Comparison of ENCODE assay signal across 18 cellular contexts in the genomic region with DNA sequence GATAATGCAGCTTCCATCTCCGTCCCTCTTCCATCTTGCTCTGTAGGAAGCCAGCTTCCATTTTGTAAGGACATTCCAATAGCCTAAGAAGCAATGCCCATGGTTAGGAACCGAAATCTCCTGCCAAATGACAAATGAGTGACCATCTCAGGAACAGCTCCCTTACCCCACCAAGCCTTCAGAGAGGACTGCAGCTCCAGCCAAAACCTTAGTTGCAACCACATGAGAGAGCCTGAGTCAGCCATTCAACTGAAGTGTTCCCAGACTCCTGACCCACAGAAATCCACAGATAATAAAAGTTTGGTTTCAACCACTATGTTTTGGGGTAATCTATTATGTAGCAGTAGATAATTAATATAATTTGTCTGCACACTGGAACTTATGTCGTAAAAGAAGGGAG. TPM values are rescaled to one million over a fixed set of nuclear protein-coding genes. Genes with fewer than 3 reads are reported as not detected.
"Had no signal": no experiment of that assay in that cellular context is flagged by ENCODE, and none has a peak within 500 bp of the region (broad histone marks: within the 10 kb centered on the region; RNA-seq: fewer than 3 reads in every experiment).

No MANE protein-coding gene starts in this region.

- H3K4me3 ChIP-seq: esophagus muscularis mucosa, heart left ventricle, ovary, right atrium auricular region, sigmoid colon, stomach had no signal

- H3K27ac ChIP-seq: epithelial cell of prostate, esophagus muscularis mucosa, heart left ventricle, ovary, right atrium auricular region, sigmoid colon, stomach had no signal

- FAIRE-seq: colon, frontal cortex, small intestine had no signal

- H3K27me3 ChIP-seq: ovary, right atrium auricular region, sigmoid colon, stomach had no signal

- H3K9me3 ChIP-seq: esophagus muscularis mucosa, heart left ventricle, ovary, right atrium auricular region, sigmoid colon, stomach had no signal

- ATAC-seq: effector memory CD8-positive, alpha-beta T cell; heart left ventricle; naive thymus-derived CD8-positive, alpha-beta T cell had no signal

- H3K27ac Mint-ChIP-seq: dendritic cell treated with granulocyte-macrophage colony-stimulating factor and Interleukin-4, amounts not matched to agents 40 ng/mL and 50 ng/mL, for 4 days; effector memory CD8-positive, alpha-beta T cell; naive thymus-derived CD8-positive, alpha-beta T cell had no signal

- H3K9me3 Mint-ChIP-seq: dendritic cell treated with granulocyte-macrophage colony-stimulating factor and Interleukin-4, amounts not matched to agents 40 ng/mL and 50 ng/mL, for 4 days; naive thymus-derived CD8-positive, alpha-beta T cell had no signal

- H3K4me1 ChIP-seq: esophagus muscularis mucosa, heart left ventricle, right atrium auricular region, sigmoid colon, stomach had no signal

- H3K36me3 ChIP-seq: esophagus muscularis mucosa, heart left ventricle, ovary, right atrium auricular region, sigmoid colon, stomach had no signal

- H3K4me3 Mint-ChIP-seq: dendritic cell treated with granulocyte-macrophage colony-stimulating factor and Interleukin-4, amounts not matched to agents 40 ng/mL and 50 ng/mL, for 4 days; effector memory CD8-positive, alpha-beta T cell; naive thymus-derived CD8-positive, alpha-beta T cell had no signal

- H3K4me1 Mint-ChIP-seq: naive thymus-derived CD8-positive, alpha-beta T cell had no signal

- DNase-seq: effector memory CD8-positive, alpha-beta T cell; heart left ventricle; hippocampal formation; kidney glomerular epithelial cell; naive thymus-derived CD8-positive, alpha-beta T cell; ovary; sigmoid colon; small intestine; stimulated activated CD4-positive, alpha-beta T cell treated with anti-CD3 and anti-CD28 coated beads, Interleukin-12 subunit alpha, Interleukin-12 subunit beta, amount 100 ng/mL, for 4 hours; stimulated activated naive CD4-positive, alpha-beta T cell; stomach; trophoblast cell had no signal

RNA-seq across cellular contexts. Expression of a gene that starts 51.7 kb away (rescaled TPM):
- total RNA-seq: naive thymus-derived CD8-positive, alpha-beta T cell had no signal
- polyA plus RNA-seq: naive thymus-derived CD8-positive, alpha-beta T cell had no signal
